18 cellular contexts compared by ENCODE assay signal in genomic region chr2:46798041-46798440, GRCh38.
"Had no signal": no experiment of that assay in that cellular context is flagged by ENCODE, and none has a peak within 500 bp of the region (broad histone marks: within the 10 kb centered on the region; RNA-seq: fewer than 3 reads in every experiment).

No MANE protein-coding gene starts in this region.

- H3K4me3 Mint-ChIP-seq: activated CD4-positive, alpha-beta T cell treated with anti-CD3 and anti-CD28 coated beads, Interleukin-2, amount 10 ng/mL, durations not matched to agents 24 days and 14 days; activated naive CD4-positive, alpha-beta T cell treated with anti-CD3 and anti-CD28 coated beads, Interleukin-2, amount 10 ng/mL, durations not matched to agents 7 days and 5 days; activated T-helper 17 cell treated with anti-CD3 and anti-CD28 coated beads, Interleukin-2, amount 50 U/mL, for 72 hours; central memory CD8-positive, alpha-beta T cell; immature natural killer cell; natural killer cell; stimulated activated naive CD8-positive, alpha-beta T cell treated with anti-CD3 and anti-CD28 coated beads, Interleukin-15, Interleukin-2, amounts not matched to agents 100 ng/mL and 50 ng/mL, for 24 hours; WTC11 had no signal

- H3K27me3 ChIP-seq: body of pancreas, testis had no signal

- H3K36me3 Mint-ChIP-seq: activated naive CD4-positive, alpha-beta T cell treated with anti-CD3 and anti-CD28 coated beads, Interleukin-2, amount 10 ng/mL, durations not matched to agents 7 days and 5 days; immature natural killer cell; natural killer cell; WTC11 had no signal

- H3K27ac ChIP-seq: body of pancreas, psoas muscle, testis had no signal

- H3K9me3 ChIP-seq: body of pancreas, testis had no signal

- H3K4me1 Mint-ChIP-seq: activated CD4-positive, alpha-beta T cell treated with anti-CD3 and anti-CD28 coated beads, Interleukin-2, amount 10 ng/mL, durations not matched to agents 24 days and 14 days; activated naive CD4-positive, alpha-beta T cell treated with anti-CD3 and anti-CD28 coated beads, Interleukin-2, amount 10 ng/mL, durations not matched to agents 7 days and 5 days; activated T-helper 17 cell treated with anti-CD3 and anti-CD28 coated beads, Interleukin-2, amount 50 U/mL, for 72 hours; central memory CD8-positive, alpha-beta T cell; immature natural killer cell; natural killer cell; WTC11 had no signal

- H3K27me3 Mint-ChIP-seq: activated T-helper 17 cell treated with anti-CD3 and anti-CD28 coated beads, Interleukin-2, amount 50 U/mL, for 72 hours had no signal

- H3K9me3 Mint-ChIP-seq: activated CD4-positive, alpha-beta T cell treated with anti-CD3 and anti-CD28 coated beads, Interleukin-2, amount 10 ng/mL, durations not matched to agents 24 days and 14 days; activated naive CD4-positive, alpha-beta T cell treated with anti-CD3 and anti-CD28 coated beads, Interleukin-2, amount 10 ng/mL, durations not matched to agents 7 days and 5 days; activated T-helper 17 cell treated with anti-CD3 and anti-CD28 coated beads, Interleukin-2, amount 50 U/mL, for 72 hours; central memory CD8-positive, alpha-beta T cell; immature natural killer cell; natural killer cell; stimulated activated naive CD8-positive, alpha-beta T cell treated with anti-CD3 and anti-CD28 coated beads, Interleukin-15, Interleukin-2, amounts not matched to agents 100 ng/mL and 50 ng/mL, for 24 hours; WTC11 had no signal

- H3K4me3 ChIP-seq: body of pancreas, psoas muscle, testis had no signal

- DNase-seq: activated CD4-positive, alpha-beta T cell treated with anti-CD3 and anti-CD28 coated beads, Interleukin-2, amount 10 ng/mL, durations not matched to agents 24 days and 14 days; activated naive CD4-positive, alpha-beta T cell treated with anti-CD3 and anti-CD28 coated beads, Interleukin-2, amount 10 ng/mL, durations not matched to agents 7 days and 5 days; activated T-cell treated with anti-CD3 and anti-CD28 coated beads for 4 hours; amniotic stem cell; body of pancreas; cortex of kidney; effector CD8-positive, alpha-beta T cell; glutamatergic neuron; immature natural killer cell; mammary epithelial cell; natural killer cell; psoas muscle; stimulated activated CD4-positive, alpha-beta T cell treated with anti-CD3 and anti-CD28 coated beads, Interleukin-4, amount 100 ng/mL, for 24 hours; testis had no signal

- H3K4me1 ChIP-seq: testis had no signal

- H3K27ac Mint-ChIP-seq: activated CD4-positive, alpha-beta T cell treated with anti-CD3 and anti-CD28 coated beads, Interleukin-2, amount 10 ng/mL, durations not matched to agents 24 days and 14 days; activated naive CD4-positive, alpha-beta T cell treated with anti-CD3 and anti-CD28 coated beads, Interleukin-2, amount 10 ng/mL, durations not matched to agents 7 days and 5 days; activated T-helper 17 cell treated with anti-CD3 and anti-CD28 coated beads, Interleukin-2, amount 50 U/mL, for 72 hours; immature natural killer cell; natural killer cell; stimulated activated naive CD8-positive, alpha-beta T cell treated with anti-CD3 and anti-CD28 coated beads, Interleukin-15, Interleukin-2, amounts not matched to agents 100 ng/mL and 50 ng/mL, for 24 hours; WTC11 had no signal
